Comparison of ENCODE assay signal across 1 cellular context in the genomic region with DNA sequence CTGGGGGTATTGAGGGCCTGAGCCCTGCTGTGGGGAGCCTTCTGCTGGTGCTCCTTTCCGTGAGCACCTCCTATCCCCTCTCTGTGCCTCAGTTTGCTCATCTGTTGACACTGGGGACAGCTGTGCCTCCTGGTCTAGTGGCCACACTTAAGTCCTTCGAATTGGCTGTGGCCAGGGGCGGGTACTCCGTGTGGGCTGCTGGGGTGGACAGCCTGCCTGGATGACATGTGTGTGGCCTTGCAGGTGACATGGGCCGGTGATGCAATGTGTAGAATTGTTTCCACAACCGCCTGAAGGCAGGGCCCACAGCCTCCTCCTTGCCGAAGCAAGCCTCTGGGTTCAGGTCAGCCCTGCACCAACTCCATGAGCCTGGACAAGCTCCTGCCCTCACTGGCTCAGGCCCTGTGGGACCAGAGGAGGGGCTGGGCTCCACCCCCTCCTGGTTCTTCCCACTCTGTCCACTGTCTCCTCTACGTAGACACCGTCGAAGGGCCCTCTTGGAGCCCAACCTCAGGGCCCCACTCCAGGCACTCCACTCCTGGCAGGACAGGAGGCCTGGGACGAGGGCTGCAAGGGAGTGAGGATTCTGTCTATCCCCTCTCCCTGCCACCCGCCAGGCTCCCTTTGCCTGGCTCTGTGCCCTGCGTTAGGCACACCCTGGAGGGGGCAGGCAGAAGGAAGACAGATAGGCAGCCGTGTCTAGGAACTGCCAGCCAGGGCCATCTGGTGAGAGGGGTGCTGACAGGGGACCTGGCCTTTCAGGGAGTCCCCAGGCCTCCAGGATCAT.
TF ChIP-seq lines count a peak whose summit lies in the region.

No MANE protein-coding gene starts in this region.

TF ChIP-seq in HepG2, 621 proteins besides CTCF, POLR2A, EP300 and RAD21 (continued from another document and continues in another):
- TF ChIP-seq RNF2 (conservative IDR thresholded peaks at IDR 0.05; ENCODE audit: low read depth) (peak; percentile 80; the same call in 1 of the 2 replicates), POGK (CRISPR knock-in tag; conservative IDR thresholded peaks at IDR 0.05) (peak; percentile 41; the same call in 1 of the 2 replicates), RARA (CRISPR knock-in tag; IDR thresholded peaks at IDR 0.05) (peak; percentile 45; the same call in 1 of the 2 replicates), SOX6 (IDR thresholded peaks at IDR 0.05) (no peak), SOX6 (CRISPR knock-in tag; IDR thresholded peaks at IDR 0.05) (peak; percentile 54; the same call in 1 of the 2 replicates), ZNF572 (CRISPR knock-in tag; IDR thresholded peaks at IDR 0.05) (0 out of 2 replicates have a peak, but pooled peaks have one; percentile 26), ZNF644 (CRISPR knock-in tag; IDR thresholded peaks at IDR 0.05; ENCODE audit: low read depth) (peak; percentile 46; the same call in 1 of the 2 replicates), ZMYM4 (CRISPR knock-in tag; IDR thresholded peaks at IDR 0.05) (0 out of 2 replicates have a peak, but pooled peaks have one; percentile 42), RXRB (CRISPR knock-in tag; IDR thresholded peaks at IDR 0.05; ENCODE audit: borderline replicate concordance) (peak; percentile 61; the same call in 1 of the 2 replicates), PHF21A (CRISPR knock-in tag; IDR thresholded peaks at IDR 0.05) (0 out of 2 replicates have a peak, but pooled peaks have one; percentile 70), HOXA3 (CRISPR knock-in tag; IDR thresholded peaks at IDR 0.05) (peak; percentile 34; the same call in 1 of the 2 replicates), SOX5 (CRISPR knock-in tag; IDR thresholded peaks at IDR 0.05; ENCODE audit: borderline replicate concordance) (peak; percentile 33; the same call in 1 of the 2 replicates), ZNF230 (CRISPR knock-in tag; IDR thresholded peaks at IDR 0.05) (no peak), NKX3-1 (CRISPR knock-in tag; IDR thresholded peaks at IDR 0.05) (0 out of 2 replicates have a peak, but pooled peaks have one; percentile 46), TGIF2 (CRISPR knock-in tag; IDR thresholded peaks at IDR 0.05) (peak; percentile 86), GATAD2A (CRISPR knock-in tag; IDR thresholded peaks at IDR 0.05) (peak; percentile 59), ZNF546 (CRISPR knock-in tag; conservative IDR thresholded peaks at IDR 0.05) (0 out of 2 replicates have a peak, but pooled peaks have one; percentile 59), ZNF224 (CRISPR knock-in tag; IDR thresholded peaks at IDR 0.05) (peak; percentile 68; the same call in 1 of the 2 replicates), ZNF558 (CRISPR knock-in tag; IDR thresholded peaks at IDR 0.05; ENCODE audit: borderline replicate concordance) (peak; percentile 73; the same call in 1 of the 2 replicates), ZNF629 (CRISPR knock-in tag; conservative IDR thresholded peaks at IDR 0.05) (peak; percentile 14; the same call in 1 of the 2 replicates), ZNF280B (CRISPR knock-in tag; IDR thresholded peaks at IDR 0.05; ENCODE audit: borderline replicate concordance) (peak; percentile 80), ZFP37 (CRISPR knock-in tag; IDR thresholded peaks at IDR 0.05; ENCODE audit: borderline replicate concordance) (peak; percentile 51; the same call in 1 of the 2 replicates), FOXK1 (CRISPR knock-in tag; IDR thresholded peaks at IDR 0.05; ENCODE audit: borderline replicate concordance, low read depth) (peak; percentile 34; the same call in 1 of the 2 replicates), KDM5B (CRISPR knock-in tag; IDR thresholded peaks at IDR 0.05; ENCODE audit: borderline replicate concordance) (peak; percentile 63; the same call in 1 of the 2 replicates), ZFY (CRISPR knock-in tag; IDR thresholded peaks at IDR 0.05) (peak; percentile 82), ZNF781 (CRISPR knock-in tag; IDR thresholded peaks at IDR 0.05; ENCODE audit: borderline replicate concordance, not compliant biosample characterization) (peak; percentile 92), TBX2 (CRISPR knock-in tag; IDR thresholded peaks at IDR 0.05; ENCODE audit: borderline replicate concordance) (peak; percentile 47; the same call in 1 of the 2 replicates), HDAC2 (CRISPR knock-in tag; IDR thresholded peaks at IDR 0.05) (peak; percentile 44; the same call in 1 of the 2 replicates), ZNF446 (CRISPR knock-in tag; IDR thresholded peaks at IDR 0.05) (no peak), GTF3A (CRISPR knock-in tag; conservative IDR thresholded peaks at IDR 0.05) (no peak), ATF7-NPFF (CRISPR knock-in tag; IDR thresholded peaks at IDR 0.05; ENCODE audit: low read depth) (0 out of 2 replicates have a peak, but pooled peaks have one; percentile 40), SOX13 (IDR thresholded peaks at IDR 0.05) (no peak), SOX13 (CRISPR knock-in tag; conservative IDR thresholded peaks at IDR 0.05 in 1 of 2, IDR thresholded peaks at IDR 0.05 in 1 of 2) (peak in 1 of 2 experiments; percentile 49; a peak in 2 of 4 replicates), ARNT2 (CRISPR knock-in tag; IDR thresholded peaks at IDR 0.05; ENCODE audit: low read depth) (0 out of 2 replicates have a peak, but pooled peaks have one; percentile 6), ZIK1 (CRISPR knock-in tag; IDR thresholded peaks at IDR 0.05; ENCODE audit: borderline replicate concordance, low read depth) (peak; percentile 81; the same call in 1 of the 2 replicates)
- TF ChIP-seq, protein P1, sequence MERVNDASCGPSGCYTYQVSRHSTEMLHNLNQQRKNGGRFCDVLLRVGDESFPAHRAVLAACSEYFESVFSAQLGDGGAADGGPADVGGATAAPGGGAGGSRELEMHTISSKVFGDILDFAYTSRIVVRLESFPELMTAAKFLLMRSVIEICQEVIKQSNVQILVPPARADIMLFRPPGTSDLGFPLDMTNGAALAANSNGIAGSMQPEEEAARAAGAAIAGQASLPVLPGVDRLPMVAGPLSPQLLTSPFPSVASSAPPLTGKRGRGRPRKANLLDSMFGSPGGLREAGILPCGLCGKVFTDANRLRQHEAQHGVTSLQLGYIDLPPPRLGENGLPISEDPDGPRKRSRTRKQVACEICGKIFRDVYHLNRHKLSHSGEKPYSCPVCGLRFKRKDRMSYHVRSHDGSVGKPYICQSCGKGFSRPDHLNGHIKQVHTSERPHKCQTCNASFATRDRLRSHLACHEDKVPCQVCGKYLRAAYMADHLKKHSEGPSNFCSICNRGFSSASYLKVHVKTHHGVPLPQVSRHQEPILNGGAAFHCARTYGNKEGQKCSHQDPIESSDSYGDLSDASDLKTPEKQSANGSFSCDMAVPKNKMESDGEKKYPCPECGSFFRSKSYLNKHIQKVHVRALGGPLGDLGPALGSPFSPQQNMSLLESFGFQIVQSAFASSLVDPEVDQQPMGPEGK (CRISPR knock-in tag; IDR thresholded peaks at IDR 0.05): peak; percentile 72; the same call in 1 of the 2 replicates
- TF ChIP-seq, protein P2, sequence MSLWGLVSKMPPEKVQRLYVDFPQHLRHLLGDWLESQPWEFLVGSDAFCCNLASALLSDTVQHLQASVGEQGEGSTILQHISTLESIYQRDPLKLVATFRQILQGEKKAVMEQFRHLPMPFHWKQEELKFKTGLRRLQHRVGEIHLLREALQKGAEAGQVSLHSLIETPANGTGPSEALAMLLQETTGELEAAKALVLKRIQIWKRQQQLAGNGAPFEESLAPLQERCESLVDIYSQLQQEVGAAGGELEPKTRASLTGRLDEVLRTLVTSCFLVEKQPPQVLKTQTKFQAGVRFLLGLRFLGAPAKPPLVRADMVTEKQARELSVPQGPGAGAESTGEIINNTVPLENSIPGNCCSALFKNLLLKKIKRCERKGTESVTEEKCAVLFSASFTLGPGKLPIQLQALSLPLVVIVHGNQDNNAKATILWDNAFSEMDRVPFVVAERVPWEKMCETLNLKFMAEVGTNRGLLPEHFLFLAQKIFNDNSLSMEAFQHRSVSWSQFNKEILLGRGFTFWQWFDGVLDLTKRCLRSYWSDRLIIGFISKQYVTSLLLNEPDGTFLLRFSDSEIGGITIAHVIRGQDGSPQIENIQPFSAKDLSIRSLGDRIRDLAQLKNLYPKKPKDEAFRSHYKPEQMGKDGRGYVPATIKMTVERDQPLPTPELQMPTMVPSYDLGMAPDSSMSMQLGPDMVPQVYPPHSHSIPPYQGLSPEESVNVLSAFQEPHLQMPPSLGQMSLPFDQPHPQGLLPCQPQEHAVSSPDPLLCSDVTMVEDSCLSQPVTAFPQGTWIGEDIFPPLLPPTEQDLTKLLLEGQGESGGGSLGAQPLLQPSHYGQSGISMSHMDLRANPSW (CRISPR knock-in tag; IDR thresholded peaks at IDR 0.05; ENCODE audit: borderline replicate concordance): 0 out of 2 replicates have a peak, but pooled peaks have one; percentile 30
- TF ChIP-seq, protein P3, sequence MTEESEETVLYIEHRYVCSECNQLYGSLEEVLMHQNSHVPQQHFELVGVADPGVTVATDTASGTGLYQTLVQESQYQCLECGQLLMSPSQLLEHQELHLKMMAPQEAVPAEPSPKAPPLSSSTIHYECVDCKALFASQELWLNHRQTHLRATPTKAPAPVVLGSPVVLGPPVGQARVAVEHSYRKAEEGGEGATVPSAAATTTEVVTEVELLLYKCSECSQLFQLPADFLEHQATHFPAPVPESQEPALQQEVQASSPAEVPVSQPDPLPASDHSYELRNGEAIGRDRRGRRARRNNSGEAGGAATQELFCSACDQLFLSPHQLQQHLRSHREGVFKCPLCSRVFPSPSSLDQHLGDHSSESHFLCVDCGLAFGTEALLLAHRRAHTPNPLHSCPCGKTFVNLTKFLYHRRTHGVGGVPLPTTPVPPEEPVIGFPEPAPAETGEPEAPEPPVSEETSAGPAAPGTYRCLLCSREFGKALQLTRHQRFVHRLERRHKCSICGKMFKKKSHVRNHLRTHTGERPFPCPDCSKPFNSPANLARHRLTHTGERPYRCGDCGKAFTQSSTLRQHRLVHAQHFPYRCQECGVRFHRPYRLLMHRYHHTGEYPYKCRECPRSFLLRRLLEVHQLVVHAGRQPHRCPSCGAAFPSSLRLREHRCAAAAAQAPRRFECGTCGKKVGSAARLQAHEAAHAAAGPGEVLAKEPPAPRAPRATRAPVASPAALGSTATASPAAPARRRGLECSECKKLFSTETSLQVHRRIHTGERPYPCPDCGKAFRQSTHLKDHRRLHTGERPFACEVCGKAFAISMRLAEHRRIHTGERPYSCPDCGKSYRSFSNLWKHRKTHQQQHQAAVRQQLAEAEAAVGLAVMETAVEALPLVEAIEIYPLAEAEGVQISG (CRISPR knock-in tag; IDR thresholded peaks at IDR 0.05): peak; percentile 36; the same call in 1 of the 2 replicates
- TF ChIP-seq, protein P4, sequence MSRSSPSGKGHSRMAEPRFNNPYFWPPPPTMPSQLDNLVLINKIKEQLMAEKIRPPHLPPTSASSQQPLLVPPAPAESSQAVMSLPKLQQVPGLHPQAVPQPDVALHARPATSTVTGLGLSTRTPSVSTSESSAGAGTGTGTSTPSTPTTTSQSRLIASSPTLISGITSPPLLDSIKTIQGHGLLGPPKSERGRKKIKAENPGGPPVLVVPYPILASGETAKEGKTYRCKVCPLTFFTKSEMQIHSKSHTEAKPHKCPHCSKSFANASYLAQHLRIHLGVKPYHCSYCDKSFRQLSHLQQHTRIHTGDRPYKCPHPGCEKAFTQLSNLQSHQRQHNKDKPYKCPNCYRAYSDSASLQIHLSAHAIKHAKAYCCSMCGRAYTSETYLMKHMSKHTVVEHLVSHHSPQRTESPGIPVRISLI (CRISPR knock-in tag; IDR thresholded peaks at IDR 0.05; ENCODE audit: borderline replicate concordance): no peak; the same call in 1 of the 2 replicates
- TF ChIP-seq, protein P5, sequence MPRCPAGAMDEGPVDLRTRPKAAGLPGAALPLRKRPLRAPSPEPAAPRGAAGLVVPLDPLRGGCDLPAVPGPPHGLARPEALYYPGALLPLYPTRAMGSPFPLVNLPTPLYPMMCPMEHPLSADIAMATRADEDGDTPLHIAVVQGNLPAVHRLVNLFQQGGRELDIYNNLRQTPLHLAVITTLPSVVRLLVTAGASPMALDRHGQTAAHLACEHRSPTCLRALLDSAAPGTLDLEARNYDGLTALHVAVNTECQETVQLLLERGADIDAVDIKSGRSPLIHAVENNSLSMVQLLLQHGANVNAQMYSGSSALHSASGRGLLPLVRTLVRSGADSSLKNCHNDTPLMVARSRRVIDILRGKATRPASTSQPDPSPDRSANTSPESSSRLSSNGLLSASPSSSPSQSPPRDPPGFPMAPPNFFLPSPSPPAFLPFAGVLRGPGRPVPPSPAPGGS (CRISPR knock-in tag; IDR thresholded peaks at IDR 0.05): peak; percentile 56; the same call in 1 of the 2 replicates
- TF ChIP-seq, protein P6, sequence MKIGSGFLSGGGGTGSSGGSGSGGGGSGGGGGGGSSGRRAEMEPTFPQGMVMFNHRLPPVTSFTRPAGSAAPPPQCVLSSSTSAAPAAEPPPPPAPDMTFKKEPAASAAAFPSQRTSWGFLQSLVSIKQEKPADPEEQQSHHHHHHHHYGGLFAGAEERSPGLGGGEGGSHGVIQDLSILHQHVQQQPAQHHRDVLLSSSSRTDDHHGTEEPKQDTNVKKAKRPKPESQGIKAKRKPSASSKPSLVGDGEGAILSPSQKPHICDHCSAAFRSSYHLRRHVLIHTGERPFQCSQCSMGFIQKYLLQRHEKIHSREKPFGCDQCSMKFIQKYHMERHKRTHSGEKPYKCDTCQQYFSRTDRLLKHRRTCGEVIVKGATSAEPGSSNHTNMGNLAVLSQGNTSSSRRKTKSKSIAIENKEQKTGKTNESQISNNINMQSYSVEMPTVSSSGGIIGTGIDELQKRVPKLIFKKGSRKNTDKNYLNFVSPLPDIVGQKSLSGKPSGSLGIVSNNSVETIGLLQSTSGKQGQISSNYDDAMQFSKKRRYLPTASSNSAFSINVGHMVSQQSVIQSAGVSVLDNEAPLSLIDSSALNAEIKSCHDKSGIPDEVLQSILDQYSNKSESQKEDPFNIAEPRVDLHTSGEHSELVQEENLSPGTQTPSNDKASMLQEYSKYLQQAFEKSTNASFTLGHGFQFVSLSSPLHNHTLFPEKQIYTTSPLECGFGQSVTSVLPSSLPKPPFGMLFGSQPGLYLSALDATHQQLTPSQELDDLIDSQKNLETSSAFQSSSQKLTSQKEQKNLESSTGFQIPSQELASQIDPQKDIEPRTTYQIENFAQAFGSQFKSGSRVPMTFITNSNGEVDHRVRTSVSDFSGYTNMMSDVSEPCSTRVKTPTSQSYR (CRISPR knock-in tag; IDR thresholded peaks at IDR 0.05; ENCODE audit: borderline replicate concordance): peak; percentile 57; the same call in 1 of the 2 replicates
